Comparison of ENCODE assay signal across 1 cellular context in the genomic region with DNA sequence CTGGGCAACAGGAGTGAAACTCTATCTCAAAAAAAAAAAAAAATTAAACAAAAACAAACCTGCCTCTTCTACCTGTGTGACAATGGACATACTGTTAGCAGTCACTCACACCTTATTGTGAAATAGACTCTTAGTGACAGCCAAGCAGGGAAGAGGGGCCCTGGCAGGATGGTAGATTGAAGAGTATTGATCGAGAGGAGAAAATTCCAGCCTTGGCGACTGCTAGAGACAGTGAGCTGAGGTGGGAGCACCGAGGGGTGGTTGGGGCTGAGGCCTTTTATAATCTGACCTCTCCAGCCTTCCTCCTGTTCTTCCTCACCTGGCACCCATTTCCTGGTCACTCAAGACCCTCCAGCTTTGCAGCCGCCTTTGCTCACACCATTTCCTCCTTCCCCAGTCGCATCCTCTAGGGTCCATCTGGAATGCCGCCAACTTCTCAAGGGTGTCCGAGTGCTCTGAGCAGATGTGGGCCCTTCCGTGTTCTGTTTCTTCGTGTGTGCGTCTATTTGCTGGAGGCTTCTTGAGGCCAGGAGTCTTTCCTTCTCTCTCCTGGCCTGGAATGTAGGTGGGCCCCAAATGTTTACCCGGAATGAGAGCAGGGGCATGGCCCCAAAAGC.
TF ChIP-seq lines count a peak whose summit lies in the region.

No MANE protein-coding gene starts in this region.

TF ChIP-seq in HepG2, 621 proteins besides CTCF, POLR2A, EP300 and RAD21 (continued from another document and continues in another):
- TF ChIP-seq SNAI1 (CRISPR knock-in tag; IDR thresholded peaks at IDR 0.05; ENCODE audit: borderline replicate concordance) (no peak), SALL2 (CRISPR knock-in tag; IDR thresholded peaks at IDR 0.05) (no peak), ZNF33B (CRISPR knock-in tag; IDR thresholded peaks at IDR 0.05) (no peak), ZSCAN20 (CRISPR knock-in tag; IDR thresholded peaks at IDR 0.05; ENCODE audit: borderline replicate concordance) (no peak), ZNF615 (CRISPR knock-in tag; IDR thresholded peaks at IDR 0.05; ENCODE audit: borderline replicate concordance) (no peak), ZNF563 (CRISPR knock-in tag; IDR thresholded peaks at IDR 0.05) (no peak), TARDBP (CRISPR knock-in tag; IDR thresholded peaks at IDR 0.05) (no peak), HNF4A (CRISPR knock-in tag; IDR thresholded peaks at IDR 0.05) (peak; percentile 53), IKZF1 (IDR thresholded peaks at IDR 0.05) (no peak), SRF (IDR thresholded peaks at IDR 0.05; ENCODE audit: low read depth, low read length) (no peak), BHLHE40 (IDR thresholded peaks at IDR 0.05; ENCODE audit: low read length) (no peak), ZNF792 (CRISPR knock-in tag; IDR thresholded peaks at IDR 0.05) (0 out of 2 replicates have a peak, but pooled peaks have one; percentile 21), SATB2 (CRISPR knock-in tag; IDR thresholded peaks at IDR 0.05) (no peak), MED8 (CRISPR knock-in tag; IDR thresholded peaks at IDR 0.05; ENCODE audit: insufficient replicate concordance) (peak; percentile 57), TSC22D2 (CRISPR knock-in tag; IDR thresholded peaks at IDR 0.05; ENCODE audit: borderline replicate concordance) (no peak), ZNF839 (CRISPR knock-in tag; IDR thresholded peaks at IDR 0.05; ENCODE audit: borderline replicate concordance) (no peak), HNRNPK (IDR thresholded peaks at IDR 0.05; ENCODE audit: low read depth, low read length, poor library complexity, severe bottlenecking) (no peak), ATF7 (IDR thresholded peaks at IDR 0.05) (no peak), ATF7 (CRISPR knock-in tag; IDR thresholded peaks at IDR 0.05) (no peak), ZKSCAN1 (IDR thresholded peaks at IDR 0.05; ENCODE audit: low read length) (no peak), RAD51 (IDR thresholded peaks at IDR 0.05; ENCODE audit: borderline replicate concordance) (no peak), ZNF891 (CRISPR knock-in tag; IDR thresholded peaks at IDR 0.05) (no peak), ZNF660 (CRISPR knock-in tag; IDR thresholded peaks at IDR 0.05; ENCODE audit: borderline replicate concordance, low read depth) (no peak), MED13 (CRISPR knock-in tag; IDR thresholded peaks at IDR 0.05) (no peak), ZFP1 (CRISPR knock-in tag; IDR thresholded peaks at IDR 0.05) (0 out of 2 replicates have a peak, but pooled peaks have one; percentile 36), ZNF546 (CRISPR knock-in tag; conservative IDR thresholded peaks at IDR 0.05) (no peak), ZBTB8A (CRISPR knock-in tag; IDR thresholded peaks at IDR 0.05; ENCODE audit: borderline replicate concordance, low read depth) (no peak; the same call in 1 of the 2 replicates), RFXAP (CRISPR knock-in tag; IDR thresholded peaks at IDR 0.05; ENCODE audit: borderline replicate concordance) (no peak), ZNF674 (CRISPR knock-in tag; IDR thresholded peaks at IDR 0.05; ENCODE audit: low read depth) (no peak), ZNF577 (CRISPR knock-in tag; IDR thresholded peaks at IDR 0.05; ENCODE audit: borderline replicate concordance, low read depth) (no peak), BRD4 (CRISPR knock-in tag; IDR thresholded peaks at IDR 0.05) (no peak; the same call in 1 of the 2 replicates)
- TF ChIP-seq, protein P1, sequence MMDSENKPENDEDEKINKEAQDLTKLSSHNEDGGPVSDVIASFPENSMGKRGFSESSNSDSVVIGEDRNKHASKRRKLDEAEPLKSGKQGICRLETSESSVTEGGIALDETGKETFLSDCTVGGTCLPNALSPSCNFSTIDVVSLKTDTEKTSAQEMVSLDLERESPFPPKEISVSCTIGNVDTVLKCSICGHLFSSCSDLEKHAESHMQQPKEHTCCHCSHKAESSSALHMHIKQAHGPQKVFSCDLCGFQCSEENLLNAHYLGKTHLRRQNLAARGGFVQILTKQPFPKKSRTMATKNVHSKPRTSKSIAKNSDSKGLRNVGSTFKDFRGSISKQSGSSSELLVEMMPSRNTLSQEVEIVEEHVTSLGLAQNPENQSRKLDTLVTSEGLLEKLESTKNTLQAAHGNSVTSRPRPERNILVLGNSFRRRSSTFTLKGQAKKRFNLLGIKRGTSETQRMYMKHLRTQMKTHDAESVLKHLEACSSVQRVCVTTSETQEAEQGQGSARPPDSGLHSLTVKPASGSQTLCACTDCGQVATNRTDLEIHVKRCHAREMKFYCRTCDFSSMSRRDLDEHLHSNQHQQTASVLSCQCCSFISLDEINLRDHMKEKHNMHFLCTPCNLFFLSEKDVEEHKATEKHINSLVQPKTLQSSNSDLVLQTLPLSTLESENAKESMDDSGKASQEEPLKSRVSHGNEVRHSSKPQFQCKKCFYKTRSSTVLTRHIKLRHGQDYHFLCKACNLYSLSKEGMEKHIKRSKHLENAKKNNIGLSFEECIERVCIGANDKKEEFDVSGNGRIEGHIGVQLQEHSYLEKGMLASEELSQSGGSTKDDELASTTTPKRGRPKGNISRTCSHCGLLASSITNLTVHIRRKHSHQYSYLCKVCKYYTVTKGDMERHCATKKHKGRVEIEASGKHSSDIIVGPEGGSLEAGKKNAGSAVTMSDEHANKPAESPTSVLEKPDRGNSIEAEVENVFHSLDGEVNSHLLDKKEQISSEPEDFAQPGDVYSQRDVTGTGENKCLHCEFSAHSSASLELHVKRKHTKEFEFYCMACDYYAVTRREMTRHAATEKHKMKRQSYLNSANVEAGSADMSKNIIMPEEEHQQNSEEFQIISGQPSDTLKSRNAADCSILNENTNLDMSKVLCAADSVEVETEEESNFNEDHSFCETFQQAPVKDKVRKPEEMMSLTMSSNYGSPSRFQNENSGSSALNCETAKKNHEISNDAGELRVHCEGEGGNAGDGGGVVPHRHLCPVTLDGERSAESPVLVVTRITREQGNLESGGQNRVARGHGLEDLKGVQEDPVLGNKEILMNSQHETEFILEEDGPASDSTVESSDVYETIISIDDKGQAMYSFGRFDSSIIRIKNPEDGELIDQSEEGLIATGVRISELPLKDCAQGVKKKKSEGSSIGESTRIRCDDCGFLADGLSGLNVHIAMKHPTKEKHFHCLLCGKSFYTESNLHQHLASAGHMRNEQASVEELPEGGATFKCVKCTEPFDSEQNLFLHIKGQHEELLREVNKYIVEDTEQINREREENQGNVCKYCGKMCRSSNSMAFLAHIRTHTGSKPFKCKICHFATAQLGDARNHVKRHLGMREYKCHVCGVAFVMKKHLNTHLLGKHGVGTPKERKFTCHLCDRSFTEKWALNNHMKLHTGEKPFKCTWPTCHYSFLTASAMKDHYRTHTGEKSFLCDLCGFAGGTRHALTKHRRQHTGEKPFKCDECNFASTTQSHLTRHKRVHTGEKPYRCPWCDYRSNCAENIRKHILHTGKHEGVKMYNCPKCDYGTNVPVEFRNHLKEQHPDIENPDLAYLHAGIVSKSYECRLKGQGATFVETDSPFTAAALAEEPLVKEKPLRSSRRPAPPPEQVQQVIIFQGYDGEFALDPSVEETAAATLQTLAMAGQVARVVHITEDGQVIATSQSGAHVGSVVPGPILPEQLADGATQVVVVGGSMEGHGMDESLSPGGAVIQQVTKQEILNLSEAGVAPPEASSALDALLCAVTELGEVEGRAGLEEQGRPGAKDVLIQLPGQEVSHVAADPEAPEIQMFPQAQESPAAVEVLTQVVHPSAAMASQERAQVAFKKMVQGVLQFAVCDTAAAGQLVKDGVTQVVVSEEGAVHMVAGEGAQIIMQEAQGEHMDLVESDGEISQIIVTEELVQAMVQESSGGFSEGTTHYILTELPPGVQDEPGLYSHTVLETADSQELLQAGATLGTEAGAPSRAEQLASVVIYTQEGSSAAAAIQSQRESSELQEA (CRISPR knock-in tag; IDR thresholded peaks at IDR 0.05; ENCODE audit: not compliant biosample characterization): no peak
- TF ChIP-seq, protein P2, sequence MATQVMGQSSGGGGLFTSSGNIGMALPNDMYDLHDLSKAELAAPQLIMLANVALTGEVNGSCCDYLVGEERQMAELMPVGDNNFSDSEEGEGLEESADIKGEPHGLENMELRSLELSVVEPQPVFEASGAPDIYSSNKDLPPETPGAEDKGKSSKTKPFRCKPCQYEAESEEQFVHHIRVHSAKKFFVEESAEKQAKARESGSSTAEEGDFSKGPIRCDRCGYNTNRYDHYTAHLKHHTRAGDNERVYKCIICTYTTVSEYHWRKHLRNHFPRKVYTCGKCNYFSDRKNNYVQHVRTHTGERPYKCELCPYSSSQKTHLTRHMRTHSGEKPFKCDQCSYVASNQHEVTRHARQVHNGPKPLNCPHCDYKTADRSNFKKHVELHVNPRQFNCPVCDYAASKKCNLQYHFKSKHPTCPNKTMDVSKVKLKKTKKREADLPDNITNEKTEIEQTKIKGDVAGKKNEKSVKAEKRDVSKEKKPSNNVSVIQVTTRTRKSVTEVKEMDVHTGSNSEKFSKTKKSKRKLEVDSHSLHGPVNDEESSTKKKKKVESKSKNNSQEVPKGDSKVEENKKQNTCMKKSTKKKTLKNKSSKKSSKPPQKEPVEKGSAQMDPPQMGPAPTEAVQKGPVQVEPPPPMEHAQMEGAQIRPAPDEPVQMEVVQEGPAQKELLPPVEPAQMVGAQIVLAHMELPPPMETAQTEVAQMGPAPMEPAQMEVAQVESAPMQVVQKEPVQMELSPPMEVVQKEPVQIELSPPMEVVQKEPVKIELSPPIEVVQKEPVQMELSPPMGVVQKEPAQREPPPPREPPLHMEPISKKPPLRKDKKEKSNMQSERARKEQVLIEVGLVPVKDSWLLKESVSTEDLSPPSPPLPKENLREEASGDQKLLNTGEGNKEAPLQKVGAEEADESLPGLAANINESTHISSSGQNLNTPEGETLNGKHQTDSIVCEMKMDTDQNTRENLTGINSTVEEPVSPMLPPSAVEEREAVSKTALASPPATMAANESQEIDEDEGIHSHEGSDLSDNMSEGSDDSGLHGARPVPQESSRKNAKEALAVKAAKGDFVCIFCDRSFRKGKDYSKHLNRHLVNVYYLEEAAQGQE (IDR thresholded peaks at IDR 0.05; ENCODE audit: borderline replicate concordance in 1 of 2, low read depth in 1 of 2, low read length in 2 of 2): 0 out of 4 replicates have a peak, but pooled peaks of 1 of the 2 experiments have one; percentile 32
- TF ChIP-seq, protein P3, sequence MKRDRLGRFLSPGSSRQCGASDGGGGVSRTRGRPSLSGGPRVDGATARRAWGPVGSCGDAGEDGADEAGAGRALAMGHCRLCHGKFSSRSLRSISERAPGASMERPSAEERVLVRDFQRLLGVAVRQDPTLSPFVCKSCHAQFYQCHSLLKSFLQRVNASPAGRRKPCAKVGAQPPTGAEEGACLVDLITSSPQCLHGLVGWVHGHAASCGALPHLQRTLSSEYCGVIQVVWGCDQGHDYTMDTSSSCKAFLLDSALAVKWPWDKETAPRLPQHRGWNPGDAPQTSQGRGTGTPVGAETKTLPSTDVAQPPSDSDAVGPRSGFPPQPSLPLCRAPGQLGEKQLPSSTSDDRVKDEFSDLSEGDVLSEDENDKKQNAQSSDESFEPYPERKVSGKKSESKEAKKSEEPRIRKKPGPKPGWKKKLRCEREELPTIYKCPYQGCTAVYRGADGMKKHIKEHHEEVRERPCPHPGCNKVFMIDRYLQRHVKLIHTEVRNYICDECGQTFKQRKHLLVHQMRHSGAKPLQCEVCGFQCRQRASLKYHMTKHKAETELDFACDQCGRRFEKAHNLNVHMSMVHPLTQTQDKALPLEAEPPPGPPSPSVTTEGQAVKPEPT (CRISPR knock-in tag; IDR thresholded peaks at IDR 0.05; ENCODE audit: low read depth): no peak
- TF ChIP-seq, protein P4, sequence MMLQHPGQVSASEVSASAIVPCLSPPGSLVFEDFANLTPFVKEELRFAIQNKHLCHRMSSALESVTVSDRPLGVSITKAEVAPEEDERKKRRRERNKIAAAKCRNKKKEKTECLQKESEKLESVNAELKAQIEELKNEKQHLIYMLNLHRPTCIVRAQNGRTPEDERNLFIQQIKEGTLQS (CRISPR knock-in tag; IDR thresholded peaks at IDR 0.05): no peak
- TF ChIP-seq, protein P5, sequence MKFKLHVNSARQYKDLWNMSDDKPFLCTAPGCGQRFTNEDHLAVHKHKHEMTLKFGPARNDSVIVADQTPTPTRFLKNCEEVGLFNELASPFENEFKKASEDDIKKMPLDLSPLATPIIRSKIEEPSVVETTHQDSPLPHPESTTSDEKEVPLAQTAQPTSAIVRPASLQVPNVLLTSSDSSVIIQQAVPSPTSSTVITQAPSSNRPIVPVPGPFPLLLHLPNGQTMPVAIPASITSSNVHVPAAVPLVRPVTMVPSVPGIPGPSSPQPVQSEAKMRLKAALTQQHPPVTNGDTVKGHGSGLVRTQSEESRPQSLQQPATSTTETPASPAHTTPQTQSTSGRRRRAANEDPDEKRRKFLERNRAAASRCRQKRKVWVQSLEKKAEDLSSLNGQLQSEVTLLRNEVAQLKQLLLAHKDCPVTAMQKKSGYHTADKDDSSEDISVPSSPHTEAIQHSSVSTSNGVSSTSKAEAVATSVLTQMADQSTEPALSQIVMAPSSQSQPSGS (CRISPR knock-in tag; IDR thresholded peaks at IDR 0.05): no peak
- TF ChIP-seq, protein P6, sequence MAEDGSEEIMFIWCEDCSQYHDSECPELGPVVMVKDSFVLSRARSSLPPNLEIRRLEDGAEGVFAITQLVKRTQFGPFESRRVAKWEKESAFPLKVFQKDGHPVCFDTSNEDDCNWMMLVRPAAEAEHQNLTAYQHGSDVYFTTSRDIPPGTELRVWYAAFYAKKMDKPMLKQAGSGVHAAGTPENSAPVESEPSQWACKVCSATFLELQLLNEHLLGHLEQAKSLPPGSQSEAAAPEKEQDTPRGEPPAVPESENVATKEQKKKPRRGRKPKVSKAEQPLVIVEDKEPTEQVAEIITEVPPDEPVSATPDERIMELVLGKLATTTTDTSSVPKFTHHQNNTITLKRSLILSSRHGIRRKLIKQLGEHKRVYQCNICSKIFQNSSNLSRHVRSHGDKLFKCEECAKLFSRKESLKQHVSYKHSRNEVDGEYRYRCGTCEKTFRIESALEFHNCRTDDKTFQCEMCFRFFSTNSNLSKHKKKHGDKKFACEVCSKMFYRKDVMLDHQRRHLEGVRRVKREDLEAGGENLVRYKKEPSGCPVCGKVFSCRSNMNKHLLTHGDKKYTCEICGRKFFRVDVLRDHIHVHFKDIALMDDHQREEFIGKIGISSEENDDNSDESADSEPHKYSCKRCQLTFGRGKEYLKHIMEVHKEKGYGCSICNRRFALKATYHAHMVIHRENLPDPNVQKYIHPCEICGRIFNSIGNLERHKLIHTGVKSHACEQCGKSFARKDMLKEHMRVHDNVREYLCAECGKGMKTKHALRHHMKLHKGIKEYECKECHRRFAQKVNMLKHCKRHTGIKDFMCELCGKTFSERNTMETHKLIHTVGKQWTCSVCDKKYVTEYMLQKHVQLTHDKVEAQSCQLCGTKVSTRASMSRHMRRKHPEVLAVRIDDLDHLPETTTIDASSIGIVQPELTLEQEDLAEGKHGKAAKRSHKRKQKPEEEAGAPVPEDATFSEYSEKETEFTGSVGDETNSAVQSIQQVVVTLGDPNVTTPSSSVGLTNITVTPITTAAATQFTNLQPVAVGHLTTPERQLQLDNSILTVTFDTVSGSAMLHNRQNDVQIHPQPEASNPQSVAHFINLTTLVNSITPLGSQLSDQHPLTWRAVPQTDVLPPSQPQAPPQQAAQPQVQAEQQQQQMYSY (CRISPR knock-in tag; IDR thresholded peaks at IDR 0.05): no peak
